ENCODE assay signal across 15 cellular contexts in genomic region chr11:84923489-84923888, GRCh38.
DNase-seq lines count a peak whose midpoint lies in the region; ATAC-seq and TF ChIP-seq lines count a peak whose summit lies in the region.
"Had no signal": no experiment of that assay in that cellular context is flagged by ENCODE, and none has a peak within 500 bp of the region (broad histone marks: within the 10 kb centered on the region; RNA-seq: fewer than 3 reads in every experiment).

No MANE protein-coding gene starts in this region.

- no peaks in the 10 kb centered on the region for H3F3A ChIP-seq in PC-3 (ENCODE audit: low read length, unreplicated experiment)

- TF ChIP-seq CTCF in PC-3 (conservative IDR thresholded peaks at IDR 0.05; ENCODE audit: low read depth, low read length): no peak

- CTCF ChIA-PET in PC-3 (lab: Charles Lee): interaction anchor here (0.6 kb wide), 1 partner anchor 155 kb away, joined by 5 read pairs; no protein-coding TSS in a partner anchor

- H4K20me1 ChIP-seq in PC-3 (ENCODE audit: low read length): no peaks in the 10 kb centered on the region

- no peak overlapping the region for H3K9ac ChIP-seq in PC-3 (ENCODE audit: low read length)
- H3K9ac ChIP-seq: KMS-11 had no signal

- DNase-seq in Ammon's horn (ENCODE audit: low spot score): peak; percentile 6
- DNase-seq in PC-3: no peak
- no peak for DNase-seq in left ventricle myocardium superior
- DNase-seq in putamen (ENCODE audit: low spot score): peak; percentile 17
- no peak for DNase-seq in activated T-cell treated with anti-CD3 and anti-CD28 coated beads for 4 hours
- DNase-seq in NCI-H748 (lab: John Stamatoyannopoulos, UW; ENCODE audit: unreplicated experiment): no peak
- DNase-seq in activated CD4-positive, CD25-positive, alpha-beta regulatory T cell (lab: John Stamatoyannopoulos, UW): no peak
- DNase-seq: CD4-positive, alpha-beta memory T cell; DND-41; NCI-H1092; NCI-H1694; NCI-H2107; NCI-H748 treated with DMSO at 0.1 percent for 48 hours; Peyer's patch had no signal

- H3K4me1 ChIP-seq in PC-3 (ENCODE audit: insufficient read depth, low read length): no peaks in the 10 kb centered on the region
- H3K4me1 ChIP-seq: Peyer's patch had no signal

- intact Hi-C loops in PC-3 (cut with micrococcal nuclease) (no loop called here), left ventricle myocardium superior (cut with micrococcal nuclease) (no loop called here)

- H3K27me3 ChIP-seq in PC-3 (ENCODE audit: low read length): peaks cover 41% of the 10 kb centered on the region
- H3K27me3 ChIP-seq: Peyer's patch had no signal

- no peaks in the 10 kb centered on the region for H3K36me3 ChIP-seq in PC-3 (ENCODE audit: low read depth, low read length)
- H3K36me3 ChIP-seq: Peyer's patch had no signal

- H3K9me2 ChIP-seq in PC-3 (replicated peaks; ENCODE audit: low read length): no peaks in the 10 kb centered on the region

- no peak overlapping the region for H3K4me3 ChIP-seq in PC-3 (ENCODE audit: low read length)
- H3K4me3 ChIP-seq: Peyer's patch had no signal

- no peaks in the 10 kb centered on the region for H3K79me2 ChIP-seq in PC-3 (ENCODE audit: low read length)

- BruUV-seq in PC-3 (replicated peaks; lab: Mats Ljungman, UMichigan): no TSS peak

- no peaks in the 10 kb centered on the region for H3K9me3 ChIP-seq in PC-3 (ENCODE audit: low read length)
- H3K9me3 ChIP-seq: Peyer's patch had no signal

- no peak overlapping the region for H2AFZ ChIP-seq in PC-3 (ENCODE audit: low read length)

- POLR2A ChIA-PET in PC-3 (lab: Charles Lee; ENCODE audit: unreplicated experiment): interaction anchor here (0.6 kb wide), 2 partner anchors 23 to 500 kb away, joined by 3 to 7 read pairs; no protein-coding TSS in a partner anchor

- H3K4me2 ChIP-seq in PC-3 (ENCODE audit: low read length): peak overlapping the region; percentile 52; the same call in 1 of the 2 replicates
- H3K4me2 ChIP-seq: KMS-11 had no signal

- ATAC-seq in PC-3 (no peak), left ventricle myocardium superior (peak; percentile 59)

- no peak overlapping the region for H3K27ac ChIP-seq in PC-3 (ENCODE audit: low read length)
- H3K27ac ChIP-seq: KMS-11, Peyer's patch had no signal

Comparison
In these comparisons a context has a peak if more than half of its experiments do, and no peak if none do; other contexts are left out.
1. DNase-seq: peak in Ammon's horn (single experiment) and putamen (single experiment); none in PC-3 (single experiment), left ventricle myocardium superior (single experiment), activated T-cell treated with anti-CD3 and anti-CD28 coated beads for 4 hours (single experiment), NCI-H748 (single experiment) and activated CD4-positive, CD25-positive, alpha-beta regulatory T cell (0 of 4).